In the genomic region with DNA sequence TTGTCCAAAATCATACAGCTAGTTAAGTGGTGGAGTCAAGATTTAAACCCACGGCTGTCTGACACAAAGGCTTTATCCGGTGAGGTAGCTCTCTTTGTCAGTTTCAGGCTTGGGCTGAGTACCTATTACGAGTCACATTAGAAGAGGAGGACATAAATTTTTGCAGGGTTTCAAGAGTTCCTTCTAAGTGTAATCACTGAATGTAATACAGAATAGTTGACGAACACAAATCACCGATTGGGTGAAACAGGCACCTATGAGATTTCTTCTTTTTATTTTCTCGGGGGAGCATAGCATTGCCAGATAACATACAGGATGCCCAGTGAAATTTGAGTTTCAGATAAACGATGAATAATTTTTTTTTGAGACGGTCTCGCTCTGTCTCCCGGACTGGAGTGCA, we compare ENCODE assay signal across 8 cellular contexts. TPM values are rescaled to one million over a fixed set of nuclear protein-coding genes. Genes with fewer than 3 reads are reported as not detected.
DNase-seq lines count a peak whose midpoint lies in the region; ATAC-seq and TF ChIP-seq lines count a peak whose summit lies in the region.

No MANE protein-coding gene starts in this region.

- no peaks in the 10 kb centered on the region for H3K9me3 Mint-ChIP-seq in activated naive CD8-positive, alpha-beta T cell treated with anti-CD3 and anti-CD28 coated beads, Interleukin-2, amount 50 U/mL, for 24 hours

- no peaks in the 10 kb centered on the region for H3K36me3 ChIP-seq in cardiac muscle cell
- no peaks in the 10 kb centered on the region for H3K36me3 ChIP-seq in left lung
- no peaks in the 10 kb centered on the region for H3K36me3 ChIP-seq in urinary bladder (ENCODE audit: insufficient read depth)

- H3K27me3 ChIP-seq in cardiac muscle cell (no peaks in the 10 kb centered on the region), left lung (no peaks in the 10 kb centered on the region)

- peak overlapping the region; percentile 91 for H3K4me3 Mint-ChIP-seq in activated naive CD8-positive, alpha-beta T cell treated with anti-CD3 and anti-CD28 coated beads, Interleukin-2, amount 50 U/mL, for 24 hours

- ATAC-seq in Right ventricle myocardium inferior, result no peak
- no peak for ATAC-seq in activated naive CD8-positive, alpha-beta T cell treated with anti-CD3 and anti-CD28 coated beads, Interleukin-2, amount 50 U/mL, for 24 hours
- peak; percentile 2 for ATAC-seq in left lung
- ATAC-seq in GM18858 (IDR thresholded peaks at IDR 0.05; ENCODE audit: unreplicated experiment), result no peak
- ATAC-seq in HG03457 (IDR thresholded peaks at IDR 0.05; ENCODE audit: unreplicated experiment), result no peak

- intact Hi-C loops in Right ventricle myocardium inferior (cut with DNase I), result loop anchor here (2.0 to 10.0 kb wide), 2 partner anchors 57 to 161 kb away; a partner anchor contains a TSS
- intact Hi-C loops in left lung (cut with DNase I), result loop anchor here in 1 of 2 donors (10.0 kb wide), 1 partner anchor 61 kb away; a partner anchor contains a TSS

- peaks cover 25% of the 10 kb centered on the region for H3K36me3 Mint-ChIP-seq in activated naive CD8-positive, alpha-beta T cell treated with anti-CD3 and anti-CD28 coated beads, Interleukin-2, amount 50 U/mL, for 24 hours (ENCODE audit: low read depth)

- H3K27ac Mint-ChIP-seq in activated naive CD8-positive, alpha-beta T cell treated with anti-CD3 and anti-CD28 coated beads, Interleukin-2, amount 50 U/mL, for 24 hours, result peak overlapping the region; percentile 99

- H3K9me3 ChIP-seq in cardiac muscle cell (ENCODE audit: low read depth) (no peaks in the 10 kb centered on the region), left lung (no peaks in the 10 kb centered on the region)

- peak overlapping the region; percentile 91 for H3K4me3 ChIP-seq in cardiac muscle cell
- H3K4me3 ChIP-seq in left lung, result peak overlapping the region; percentile 95
- H3K4me3 ChIP-seq in urinary bladder (ENCODE audit: low read depth, low read length), result peak overlapping the region; percentile 95

- peaks cover 7% of the 10 kb centered on the region for H3K4me1 ChIP-seq in cardiac muscle cell (ENCODE audit: low read depth)
- peaks cover 11 to 23% of the 10 kb centered on the region in 2 donors for H3K4me1 ChIP-seq in left lung
- peaks cover 4% of the 10 kb centered on the region for H3K4me1 ChIP-seq in urinary bladder (ENCODE audit: insufficient read depth)

- DNase-seq in cardiac muscle cell (ENCODE audit: low read depth in 1 of 2, low spot score in 1 of 2), result peak in 1 of 2 donors; percentile 4
- DNase-seq in Right ventricle myocardium inferior (ENCODE audit: missing footprints), result no peak
- no peak for DNase-seq in activated naive CD8-positive, alpha-beta T cell treated with anti-CD3 and anti-CD28 coated beads, Interleukin-2, amount 50 U/mL, for 24 hours
- no peak for DNase-seq in left lung
- DNase-seq in GF-D8 (lab: John Stamatoyannopoulos, UW), result no peak

- TF ChIP-seq CTCF in cardiac muscle cell (IDR thresholded peaks at IDR 0.05; ENCODE audit: low read depth, low read length) (no peak), left lung (IDR thresholded peaks at IDR 0.05) (no peak)

- H3K27ac ChIP-seq in cardiac muscle cell (peak overlapping the region; percentile 88), left lung (peak overlapping the region in 1 of 2 donors; percentile 97), urinary bladder (ENCODE audit: low read depth) (no peak overlapping the region)

- peaks cover 2% of the 10 kb centered on the region for H3K27me3 Mint-ChIP-seq in activated naive CD8-positive, alpha-beta T cell treated with anti-CD3 and anti-CD28 coated beads, Interleukin-2, amount 50 U/mL, for 24 hours

- H3K4me1 Mint-ChIP-seq in activated naive CD8-positive, alpha-beta T cell treated with anti-CD3 and anti-CD28 coated beads, Interleukin-2, amount 50 U/mL, for 24 hours, result peaks cover 32% of the 10 kb centered on the region

- WGBS in urinary bladder, result 25% methylated on average over 10 of the region's 10 CpGs

RNA-seq across cellular contexts. Expression of a gene that starts 0.8 kb away (rescaled TPM):
- 140 and 199 TPM in 2 replicates for total RNA-seq in cardiac muscle cell
- polyA plus RNA-seq in cardiac muscle cell, result 246 and 277 TPM in 2 replicates
- 164 TPM for total RNA-seq in Right ventricle myocardium inferior
- 100 to 1,000 TPM; 104 to 153 TPM for total RNA-seq in left lung
- 77.2 TPM for total RNA-seq in urinary bladder
- polyA plus RNA-seq in urinary bladder, result 191 TPM

RNA-seq across cellular contexts. Expression of a gene that starts 26.7 kb away (rescaled TPM):
- 31.9 and 48.5 TPM in 2 replicates for total RNA-seq in cardiac muscle cell
- 3.6 and 5.4 TPM in 2 replicates for polyA plus RNA-seq in cardiac muscle cell
- 10.8 TPM for total RNA-seq in Right ventricle myocardium inferior
- 10 to 100 TPM; 17.7 to 22.8 TPM for total RNA-seq in left lung
- total RNA-seq in urinary bladder, result 8.1 TPM
- polyA plus RNA-seq in urinary bladder, result 15.9 TPM

RNA-seq across cellular contexts. Expression of a gene that starts 57.0 kb away (rescaled TPM):
- 36.4 and 91.3 TPM in 2 replicates for total RNA-seq in cardiac muscle cell
- polyA plus RNA-seq in cardiac muscle cell, result 21.6 and 28.8 TPM in 2 replicates
- 34.8 TPM for total RNA-seq in Right ventricle myocardium inferior
- total RNA-seq in left lung, result 10 to 100 TPM; 51.2 to 55.6 TPM
- 77.0 TPM for total RNA-seq in urinary bladder
- polyA plus RNA-seq in urinary bladder, result 22.1 TPM
